In the genomic region with DNA sequence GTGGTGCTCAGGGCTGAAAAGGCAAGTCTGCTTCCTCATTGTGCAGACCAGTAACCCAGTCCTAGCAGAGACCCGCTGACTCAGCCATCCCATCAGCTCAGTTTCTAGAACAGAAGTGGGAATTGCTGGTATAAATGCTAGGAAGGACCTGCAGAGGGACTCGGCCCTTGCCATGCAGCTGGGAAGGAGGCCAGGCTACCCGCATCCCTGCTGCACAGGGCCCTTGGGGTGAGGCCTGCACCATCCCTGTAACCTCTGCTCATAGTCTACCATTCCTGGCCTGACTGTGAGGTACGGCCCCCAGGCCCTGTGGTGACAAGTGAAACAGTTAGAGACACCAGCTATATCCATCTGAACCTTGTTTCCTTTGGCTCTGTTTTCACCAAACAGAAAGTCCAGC, we compare ENCODE assay signal across 2 cellular contexts.
TF ChIP-seq lines count a peak whose summit lies in the region.

No MANE protein-coding gene starts in this region.

TF ChIP-seq in GM23338, 12 proteins besides CTCF, POLR2A, EP300 and RAD21 (continues in another document):
- TF ChIP-seq NANOG (IDR thresholded peaks at IDR 0.05; ENCODE audit: borderline replicate concordance), result no peak
- TF ChIP-seq EZH2phosphoT487 (IDR thresholded peaks at IDR 0.05; ENCODE audit: unreplicated experiment), result no peak
- TF ChIP-seq POLR2AphosphoS5 (IDR thresholded peaks at IDR 0.05; ENCODE audit: low read depth), result no peak
- TF ChIP-seq EZH2 (IDR thresholded peaks at IDR 0.05; ENCODE audit: low read depth, unreplicated experiment), result no peak
- TF ChIP-seq, protein P1, sequence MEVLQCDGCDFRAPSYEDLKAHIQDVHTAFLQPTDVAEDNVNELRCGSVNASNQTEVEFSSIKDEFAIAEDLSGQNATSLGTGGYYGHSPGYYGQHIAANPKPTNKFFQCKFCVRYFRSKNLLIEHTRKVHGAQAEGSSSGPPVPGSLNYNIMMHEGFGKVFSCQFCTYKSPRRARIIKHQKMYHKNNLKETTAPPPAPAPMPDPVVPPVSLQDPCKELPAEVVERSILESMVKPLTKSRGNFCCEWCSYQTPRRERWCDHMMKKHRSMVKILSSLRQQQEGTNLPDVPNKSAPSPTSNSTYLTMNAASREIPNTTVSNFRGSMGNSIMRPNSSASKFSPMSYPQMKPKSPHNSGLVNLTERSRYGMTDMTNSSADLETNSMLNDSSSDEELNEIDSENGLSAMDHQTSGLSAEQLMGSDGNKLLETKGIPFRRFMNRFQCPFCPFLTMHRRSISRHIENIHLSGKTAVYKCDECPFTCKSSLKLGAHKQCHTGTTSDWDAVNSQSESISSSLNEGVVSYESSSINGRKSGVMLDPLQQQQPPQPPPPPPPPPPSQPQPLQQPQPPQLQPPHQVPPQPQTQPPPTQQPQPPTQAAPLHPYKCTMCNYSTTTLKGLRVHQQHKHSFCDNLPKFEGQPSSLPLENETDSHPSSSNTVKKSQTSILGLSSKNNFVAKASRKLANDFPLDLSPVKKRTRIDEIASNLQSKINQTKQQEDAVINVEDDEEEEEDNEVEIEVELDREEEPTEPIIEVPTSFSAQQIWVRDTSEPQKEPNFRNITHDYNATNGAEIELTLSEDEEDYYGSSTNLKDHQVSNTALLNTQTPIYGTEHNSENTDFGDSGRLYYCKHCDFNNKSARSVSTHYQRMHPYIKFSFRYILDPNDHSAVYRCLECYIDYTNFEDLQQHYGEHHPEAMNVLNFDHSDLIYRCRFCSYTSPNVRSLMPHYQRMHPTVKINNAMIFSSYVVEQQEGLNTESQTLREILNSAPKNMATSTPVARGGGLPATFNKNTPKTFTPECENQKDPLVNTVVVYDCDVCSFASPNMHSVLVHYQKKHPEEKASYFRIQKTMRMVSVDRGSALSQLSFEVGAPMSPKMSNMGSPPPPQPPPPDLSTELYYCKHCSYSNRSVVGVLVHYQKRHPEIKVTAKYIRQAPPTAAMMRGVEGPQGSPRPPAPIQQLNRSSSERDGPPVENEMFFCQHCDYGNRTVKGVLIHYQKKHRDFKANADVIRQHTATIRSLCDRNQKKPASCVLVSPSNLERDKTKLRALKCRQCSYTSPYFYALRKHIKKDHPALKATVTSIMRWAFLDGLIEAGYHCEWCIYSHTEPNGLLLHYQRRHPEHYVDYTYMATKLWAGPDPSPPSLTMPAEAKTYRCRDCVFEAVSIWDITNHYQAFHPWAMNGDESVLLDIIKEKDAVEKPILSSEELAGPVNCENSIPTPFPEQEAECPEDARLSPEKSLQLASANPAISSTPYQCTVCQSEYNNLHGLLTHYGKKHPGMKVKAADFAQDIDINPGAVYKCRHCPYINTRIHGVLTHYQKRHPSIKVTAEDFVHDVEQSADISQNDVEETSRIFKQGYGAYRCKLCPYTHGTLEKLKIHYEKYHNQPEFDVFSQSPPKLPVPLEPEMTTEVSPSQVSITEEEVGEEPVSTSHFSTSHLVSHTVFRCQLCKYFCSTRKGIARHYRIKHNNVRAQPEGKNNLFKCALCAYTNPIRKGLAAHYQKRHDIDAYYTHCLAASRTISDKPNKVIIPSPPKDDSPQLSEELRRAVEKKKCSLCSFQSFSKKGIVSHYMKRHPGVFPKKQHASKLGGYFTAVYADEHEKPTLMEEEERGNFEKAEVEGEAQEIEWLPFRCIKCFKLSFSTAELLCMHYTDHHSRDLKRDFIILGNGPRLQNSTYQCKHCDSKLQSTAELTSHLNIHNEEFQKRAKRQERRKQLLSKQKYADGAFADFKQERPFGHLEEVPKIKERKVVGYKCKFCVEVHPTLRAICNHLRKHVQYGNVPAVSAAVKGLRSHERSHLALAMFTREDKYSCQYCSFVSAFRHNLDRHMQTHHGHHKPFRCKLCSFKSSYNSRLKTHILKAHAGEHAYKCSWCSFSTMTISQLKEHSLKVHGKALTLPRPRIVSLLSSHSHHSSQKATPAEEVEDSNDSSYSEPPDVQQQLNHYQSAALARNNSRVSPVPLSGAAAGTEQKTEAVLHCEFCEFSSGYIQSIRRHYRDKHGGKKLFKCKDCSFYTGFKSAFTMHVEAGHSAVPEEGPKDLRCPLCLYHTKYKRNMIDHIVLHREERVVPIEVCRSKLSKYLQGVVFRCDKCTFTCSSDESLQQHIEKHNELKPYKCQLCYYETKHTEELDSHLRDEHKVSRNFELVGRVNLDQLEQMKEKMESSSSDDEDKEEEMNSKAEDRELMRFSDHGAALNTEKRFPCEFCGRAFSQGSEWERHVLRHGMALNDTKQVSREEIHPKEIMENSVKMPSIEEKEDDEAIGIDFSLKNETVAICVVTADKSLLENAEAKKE (CRISPR knock-in tag; IDR thresholded peaks at IDR 0.05), result no peak
- no peak for TF ChIP-seq JUNB (IDR thresholded peaks at IDR 0.05; ENCODE audit: unreplicated experiment)
- no peak for TF ChIP-seq ETS1 (IDR thresholded peaks at IDR 0.05)
- no peak for TF ChIP-seq ZNF114 (CRISPR knock-in tag; IDR thresholded peaks at IDR 0.05)
- no peak for TF ChIP-seq REST (IDR thresholded peaks at IDR 0.05; ENCODE audit: unreplicated experiment)
- TF ChIP-seq CREB1 (CRISPR knock-in tag; IDR thresholded peaks at IDR 0.05; ENCODE audit: low read depth), result no peak

TF ChIP-seq in K562, 482 proteins besides CTCF, POLR2A, EP300 and RAD21 (continues in another document):
- no peak for TF ChIP-seq CAMTA2 (CRISPR knock-in tag; conservative IDR thresholded peaks at IDR 0.05)
- no peak for TF ChIP-seq ZFP91 (CRISPR knock-in tag; IDR thresholded peaks at IDR 0.05)
- no peak for TF ChIP-seq GATAD2A (IDR thresholded peaks at IDR 0.05)
- no peak for TF ChIP-seq DDX20 (tag; IDR thresholded peaks at IDR 0.05; ENCODE audit: low read depth)
- TF ChIP-seq ZNF354B (CRISPR knock-in tag; IDR thresholded peaks at IDR 0.05), result no peak
- no peak for TF ChIP-seq JUND (IDR thresholded peaks at IDR 0.05; ENCODE audit: borderline replicate concordance, low read depth, low read length)
- no peak for TF ChIP-seq JUND (tag; IDR thresholded peaks at IDR 0.05; ENCODE audit: borderline replicate concordance, low read depth, low read length)
- no peak for TF ChIP-seq SMAD4 (CRISPR knock-in tag; conservative IDR thresholded peaks at IDR 0.05)
- TF ChIP-seq, protein P2, sequence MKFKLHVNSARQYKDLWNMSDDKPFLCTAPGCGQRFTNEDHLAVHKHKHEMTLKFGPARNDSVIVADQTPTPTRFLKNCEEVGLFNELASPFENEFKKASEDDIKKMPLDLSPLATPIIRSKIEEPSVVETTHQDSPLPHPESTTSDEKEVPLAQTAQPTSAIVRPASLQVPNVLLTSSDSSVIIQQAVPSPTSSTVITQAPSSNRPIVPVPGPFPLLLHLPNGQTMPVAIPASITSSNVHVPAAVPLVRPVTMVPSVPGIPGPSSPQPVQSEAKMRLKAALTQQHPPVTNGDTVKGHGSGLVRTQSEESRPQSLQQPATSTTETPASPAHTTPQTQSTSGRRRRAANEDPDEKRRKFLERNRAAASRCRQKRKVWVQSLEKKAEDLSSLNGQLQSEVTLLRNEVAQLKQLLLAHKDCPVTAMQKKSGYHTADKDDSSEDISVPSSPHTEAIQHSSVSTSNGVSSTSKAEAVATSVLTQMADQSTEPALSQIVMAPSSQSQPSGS (CRISPR knock-in tag; IDR thresholded peaks at IDR 0.05), result no peak
- 0 out of 2 replicates have a peak, but pooled peaks have one; percentile 4 for TF ChIP-seq MAFF (IDR thresholded peaks at IDR 0.05; ENCODE audit: low read length)
- no peak for TF ChIP-seq PCBP2 (IDR thresholded peaks at IDR 0.05; ENCODE audit: low read depth, low read length, poor library complexity, severe bottlenecking)
- no peak for TF ChIP-seq ZEB2 (IDR thresholded peaks at IDR 0.05)
- TF ChIP-seq ZNF655 (CRISPR knock-in tag; IDR thresholded peaks at IDR 0.05), result no peak
- TF ChIP-seq HNRNPK (IDR thresholded peaks at IDR 0.05; ENCODE audit: low read depth, low read length, poor library complexity, severe bottlenecking), result no peak
- TF ChIP-seq, protein P3, sequence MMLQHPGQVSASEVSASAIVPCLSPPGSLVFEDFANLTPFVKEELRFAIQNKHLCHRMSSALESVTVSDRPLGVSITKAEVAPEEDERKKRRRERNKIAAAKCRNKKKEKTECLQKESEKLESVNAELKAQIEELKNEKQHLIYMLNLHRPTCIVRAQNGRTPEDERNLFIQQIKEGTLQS (IDR thresholded peaks at IDR 0.05), result no peak
- TF ChIP-seq, protein P3 (CRISPR knock-in tag; conservative IDR thresholded peaks at IDR 0.05), result no peak
- no peak for TF ChIP-seq RFX1 (IDR thresholded peaks at IDR 0.05)
- TF ChIP-seq, protein P4, sequence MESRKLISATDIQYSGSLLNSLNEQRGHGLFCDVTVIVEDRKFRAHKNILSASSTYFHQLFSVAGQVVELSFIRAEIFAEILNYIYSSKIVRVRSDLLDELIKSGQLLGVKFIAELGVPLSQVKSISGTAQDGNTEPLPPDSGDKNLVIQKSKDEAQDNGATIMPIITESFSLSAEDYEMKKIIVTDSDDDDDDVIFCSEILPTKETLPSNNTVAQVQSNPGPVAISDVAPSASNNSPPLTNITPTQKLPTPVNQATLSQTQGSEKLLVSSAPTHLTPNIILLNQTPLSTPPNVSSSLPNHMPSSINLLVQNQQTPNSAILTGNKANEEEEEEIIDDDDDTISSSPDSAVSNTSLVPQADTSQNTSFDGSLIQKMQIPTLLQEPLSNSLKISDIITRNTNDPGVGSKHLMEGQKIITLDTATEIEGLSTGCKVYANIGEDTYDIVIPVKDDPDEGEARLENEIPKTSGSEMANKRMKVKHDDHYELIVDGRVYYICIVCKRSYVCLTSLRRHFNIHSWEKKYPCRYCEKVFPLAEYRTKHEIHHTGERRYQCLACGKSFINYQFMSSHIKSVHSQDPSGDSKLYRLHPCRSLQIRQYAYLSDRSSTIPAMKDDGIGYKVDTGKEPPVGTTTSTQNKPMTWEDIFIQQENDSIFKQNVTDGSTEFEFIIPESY (CRISPR knock-in tag; IDR thresholded peaks at IDR 0.05), result no peak
- TF ChIP-seq ZNF316 (IDR thresholded peaks at IDR 0.05), result 0 out of 2 replicates have a peak, but pooled peaks have one; percentile 39
- TF ChIP-seq C11orf30 (IDR thresholded peaks at IDR 0.05; ENCODE audit: low read depth), result peak; percentile 27; the same call in 1 of the 2 replicates
- TF ChIP-seq, protein P5, sequence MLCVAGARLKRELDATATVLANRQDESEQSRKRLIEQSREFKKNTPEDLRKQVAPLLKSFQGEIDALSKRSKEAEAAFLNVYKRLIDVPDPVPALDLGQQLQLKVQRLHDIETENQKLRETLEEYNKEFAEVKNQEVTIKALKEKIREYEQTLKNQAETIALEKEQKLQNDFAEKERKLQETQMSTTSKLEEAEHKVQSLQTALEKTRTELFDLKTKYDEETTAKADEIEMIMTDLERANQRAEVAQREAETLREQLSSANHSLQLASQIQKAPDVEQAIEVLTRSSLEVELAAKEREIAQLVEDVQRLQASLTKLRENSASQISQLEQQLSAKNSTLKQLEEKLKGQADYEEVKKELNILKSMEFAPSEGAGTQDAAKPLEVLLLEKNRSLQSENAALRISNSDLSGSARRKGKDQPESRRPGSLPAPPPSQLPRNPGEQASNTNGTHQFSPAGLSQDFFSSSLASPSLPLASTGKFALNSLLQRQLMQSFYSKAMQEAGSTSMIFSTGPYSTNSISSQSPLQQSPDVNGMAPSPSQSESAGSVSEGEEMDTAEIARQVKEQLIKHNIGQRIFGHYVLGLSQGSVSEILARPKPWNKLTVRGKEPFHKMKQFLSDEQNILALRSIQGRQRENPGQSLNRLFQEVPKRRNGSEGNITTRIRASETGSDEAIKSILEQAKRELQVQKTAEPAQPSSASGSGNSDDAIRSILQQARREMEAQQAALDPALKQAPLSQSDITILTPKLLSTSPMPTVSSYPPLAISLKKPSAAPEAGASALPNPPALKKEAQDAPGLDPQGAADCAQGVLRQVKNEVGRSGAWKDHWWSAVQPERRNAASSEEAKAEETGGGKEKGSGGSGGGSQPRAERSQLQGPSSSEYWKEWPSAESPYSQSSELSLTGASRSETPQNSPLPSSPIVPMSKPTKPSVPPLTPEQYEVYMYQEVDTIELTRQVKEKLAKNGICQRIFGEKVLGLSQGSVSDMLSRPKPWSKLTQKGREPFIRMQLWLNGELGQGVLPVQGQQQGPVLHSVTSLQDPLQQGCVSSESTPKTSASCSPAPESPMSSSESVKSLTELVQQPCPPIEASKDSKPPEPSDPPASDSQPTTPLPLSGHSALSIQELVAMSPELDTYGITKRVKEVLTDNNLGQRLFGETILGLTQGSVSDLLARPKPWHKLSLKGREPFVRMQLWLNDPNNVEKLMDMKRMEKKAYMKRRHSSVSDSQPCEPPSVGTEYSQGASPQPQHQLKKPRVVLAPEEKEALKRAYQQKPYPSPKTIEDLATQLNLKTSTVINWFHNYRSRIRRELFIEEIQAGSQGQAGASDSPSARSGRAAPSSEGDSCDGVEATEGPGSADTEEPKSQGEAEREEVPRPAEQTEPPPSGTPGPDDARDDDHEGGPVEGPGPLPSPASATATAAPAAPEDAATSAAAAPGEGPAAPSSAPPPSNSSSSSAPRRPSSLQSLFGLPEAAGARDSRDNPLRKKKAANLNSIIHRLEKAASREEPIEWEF (CRISPR knock-in tag; IDR thresholded peaks at IDR 0.05), result no peak
- TF ChIP-seq IRF1 (CRISPR knock-in tag; IDR thresholded peaks at IDR 0.05; ENCODE audit: borderline replicate concordance), result no peak
- TF ChIP-seq RBM15 (IDR thresholded peaks at IDR 0.05; ENCODE audit: insufficient read depth, low read length), result no peak
- TF ChIP-seq GTF2F1 (IDR thresholded peaks at IDR 0.05; ENCODE audit: low read depth, low read length), result no peak
